18 cellular contexts compared by ENCODE assay signal in the genomic region with DNA sequence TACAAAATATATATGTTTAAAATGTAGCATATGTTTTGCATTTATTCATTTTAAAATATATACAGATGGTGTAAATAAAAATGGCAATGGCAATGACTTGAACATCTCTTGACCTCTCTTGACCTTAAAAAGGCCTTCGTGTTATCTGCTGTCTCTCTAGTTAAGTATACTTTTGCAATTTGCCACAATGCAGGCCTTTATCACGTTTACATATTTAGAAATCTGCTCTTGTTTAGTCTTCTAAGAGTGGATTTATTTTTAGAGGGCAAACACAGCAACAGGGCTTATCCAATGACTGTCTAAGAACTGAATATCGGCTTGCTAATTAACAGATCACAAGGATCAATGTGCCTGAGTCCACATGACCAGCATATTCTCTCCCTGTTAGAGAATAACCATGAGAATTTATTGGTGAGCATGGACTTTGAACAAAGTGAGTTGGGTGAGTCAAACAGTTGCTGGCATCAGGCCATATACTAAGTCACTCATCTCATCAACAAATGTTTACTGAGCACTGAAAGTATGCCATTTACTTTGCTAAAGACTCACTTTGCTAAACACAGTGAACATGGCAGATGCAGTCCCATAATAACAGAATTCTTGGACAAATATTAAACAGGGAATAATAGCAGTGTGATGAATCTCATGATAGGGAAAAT. TPM values are rescaled to one million over a fixed set of nuclear protein-coding genes. Genes with fewer than 3 reads are reported as not detected.
DNase-seq lines count a peak whose midpoint lies in the region; ATAC-seq and TF ChIP-seq lines count a peak whose summit lies in the region.
"Had no signal": no experiment of that assay in that cellular context is flagged by ENCODE, and none has a peak within 500 bp of the region (broad histone marks: within the 10 kb centered on the region; RNA-seq: fewer than 3 reads in every experiment).

No MANE protein-coding gene starts in this region.

- H3K23ac ChIP-seq in H9 (ENCODE audit: insufficient read length, low read depth, low read length), result no peak overlapping the region

- H3K36me3 ChIP-seq in MG63 (no peaks in the 10 kb centered on the region), colonic mucosa (no peaks in the 10 kb centered on the region)

- H2BK12ac ChIP-seq in H9 (ENCODE audit: insufficient read length, low read depth, low read length), result no peak overlapping the region

- no peak overlapping the region for H4K5ac ChIP-seq in H9 (ENCODE audit: insufficient read length, low read depth, low read length)

- H3K4me1 ChIP-seq in colonic mucosa (no peaks in the 10 kb centered on the region), H9 (ENCODE audit: insufficient read depth, low read length) (no peaks in the 10 kb centered on the region)

- H3K27me3 ChIP-seq in MG63 (no peaks in the 10 kb centered on the region), colonic mucosa (no peaks in the 10 kb centered on the region), H9 (ENCODE audit: insufficient read depth, low read length) (no peaks in the 10 kb centered on the region)

- no peak for TF ChIP-seq CTCF in colonic mucosa (IDR thresholded peaks at IDR 0.05)
- no peak for TF ChIP-seq CTCF in H9 (conservative IDR thresholded peaks at IDR 0.05)

- ATAC-seq in left lobe of liver (peak; percentile 91), GM21515 (IDR thresholded peaks at IDR 0.05; ENCODE audit: unreplicated experiment) (no peak), HG03432 (IDR thresholded peaks at IDR 0.05; ENCODE audit: unreplicated experiment) (no peak)
- ATAC-seq: activated naive CD8-positive, alpha-beta T cell treated with anti-CD3 and anti-CD28 coated beads, Interleukin-2, amount 50 U/mL, for 24 hours; activated T-cell treated with anti-CD3 and anti-CD28 coated beads, Interleukin-2, amount 50 U/mL, for 72 hours had no signal

- H3K56ac ChIP-seq in H9 (ENCODE audit: insufficient read length, low read depth, low read length), result no peak overlapping the region

- no peak overlapping the region for H3K4me2 ChIP-seq in H9 (ENCODE audit: insufficient read depth, insufficient read length, low read length)
- H3K4me2 ChIP-seq: SK-N-SH had no signal

- no peaks in the 10 kb centered on the region for H3K9me3 Mint-ChIP-seq in H9
- H3K9me3 Mint-ChIP-seq: activated naive CD8-positive, alpha-beta T cell treated with anti-CD3 and anti-CD28 coated beads, Interleukin-2, amount 50 U/mL, for 24 hours; activated T-cell treated with anti-CD3 and anti-CD28 coated beads, Interleukin-2, amount 50 U/mL, for 72 hours; nephron progenitor cell had no signal

- H3K9ac ChIP-seq in colonic mucosa (ENCODE audit: low read depth in 2 of 2, low read length in 2 of 2), result no peak overlapping the region
- H3K9ac ChIP-seq in H9 (ENCODE audit: extremely low read depth, insufficient read length, low read length), result no peak overlapping the region
- H3K9ac ChIP-seq: SK-N-SH had no signal

- H3K4me1 Mint-ChIP-seq in H9, result no peaks in the 10 kb centered on the region
- H3K4me1 Mint-ChIP-seq: activated naive CD8-positive, alpha-beta T cell treated with anti-CD3 and anti-CD28 coated beads, Interleukin-2, amount 50 U/mL, for 24 hours; nephron progenitor cell had no signal

- no peaks in the 10 kb centered on the region for H3K36me3 Mint-ChIP-seq in H9 (ENCODE audit: insufficient read depth in 1 of 3, low read depth in 3 of 3)

- no peak overlapping the region for H3K4me3 ChIP-seq in MG63
- no peak overlapping the region for H3K4me3 ChIP-seq in colonic mucosa
- H3K4me3 ChIP-seq: lung had no signal

- H2AK5ac ChIP-seq in H9 (ENCODE audit: insufficient read length, low read length), result no peak overlapping the region

- H2BK20ac ChIP-seq in H9 (ENCODE audit: low read depth, low read length, poor library complexity, severe bottlenecking), result no peak overlapping the region

- H3K14ac ChIP-seq in H9 (ENCODE audit: insufficient read depth, low read length), result no peak overlapping the region

- H3K18ac ChIP-seq in H9 (ENCODE audit: insufficient read length, low read depth, low read length), result no peak overlapping the region

- H3K9me3 ChIP-seq in MG63 (no peaks in the 10 kb centered on the region), colonic mucosa (no peaks in the 10 kb centered on the region), H9 (ENCODE audit: control insufficient read depth, low read depth, low read length) (no peaks in the 10 kb centered on the region)
- H3K9me3 ChIP-seq: SK-N-SH had no signal

- no peak overlapping the region for H4K8ac ChIP-seq in H9 (replicated peaks; ENCODE audit: insufficient read length, low read depth, low read length)

- no peak overlapping the region for H3K4ac ChIP-seq in H9 (ENCODE audit: low read depth, low read length)

- intact Hi-C loops in colonic mucosa (cut with DNase I), result no loop called here

- no peak overlapping the region for H4K91ac ChIP-seq in H9 (ENCODE audit: insufficient read length, low read depth, low read length)

- H2BK5ac ChIP-seq in H9 (ENCODE audit: insufficient read length, low read length), result no peak overlapping the region

- no peaks in the 10 kb centered on the region for H3K23me2 ChIP-seq in H9 (ENCODE audit: insufficient read length, low read depth, low read length, poor library complexity, severe bottlenecking)

- no peak overlapping the region for H2BK15ac ChIP-seq in H9 (ENCODE audit: low read depth, low read length)

- H3K27ac Mint-ChIP-seq in H9, result no peak overlapping the region
- H3K27ac Mint-ChIP-seq: activated naive CD8-positive, alpha-beta T cell treated with anti-CD3 and anti-CD28 coated beads, Interleukin-2, amount 50 U/mL, for 24 hours; activated T-cell treated with anti-CD3 and anti-CD28 coated beads, Interleukin-2, amount 50 U/mL, for 72 hours; nephron progenitor cell had no signal

- DNase-seq in Ammon's horn (ENCODE audit: low spot score) (peak; percentile 3), MG63 (peak; percentile 49), colonic mucosa (peak; percentile 64), left lobe of liver (ENCODE audit: low spot score) (peak; percentile 46), cerebellar cortex (ENCODE audit: low spot score) (no peak), H9 (no peak)
- DNase-seq: activated CD4-positive, alpha-beta T cell treated with anti-CD3 and anti-CD28 coated beads, Interleukin-2, amount 50 U/mL, for 4 hours; activated naive CD8-positive, alpha-beta T cell treated with anti-CD3 and anti-CD28 coated beads, Interleukin-2, amount 50 U/mL, for 24 hours; activated T-cell treated with anti-CD3 and anti-CD28 coated beads, Interleukin-2, amount 50 U/mL, for 72 hours; DMS 273 treated with DMSO at 0.1 percent for 48 hours; MV-4-11; nephron progenitor cell; SK-N-SH; stimulated activated CD4-positive, alpha-beta T cell treated with anti-CD3 and anti-CD28 coated beads, Interleukin-2, amount 100 ng/mL, for 48 hours; stimulated activated CD8-positive, alpha-beta memory T cell treated with anti-CD3 and anti-CD28 coated beads, Interleukin-4, amount 100 ng/mL, for 48 hours had no signal

- H3T11ph ChIP-seq in H9 (ENCODE audit: low read length), result no peak overlapping the region

- no CpG with 5 or more reads among the region's 3 CpGs for WGBS in H9 (ENCODE audit: extremely low coverage, insufficient read length, low lambda C conversion rate)

- H3K27me3 Mint-ChIP-seq in H9 (ENCODE audit: low read depth), result no peaks in the 10 kb centered on the region
- H3K27me3 Mint-ChIP-seq: activated naive CD8-positive, alpha-beta T cell treated with anti-CD3 and anti-CD28 coated beads, Interleukin-2, amount 50 U/mL, for 24 hours had no signal

- no peaks in the 10 kb centered on the region for H3K79me1 ChIP-seq in H9 (ENCODE audit: insufficient read depth, low read depth, low read length, poor library complexity, severe bottlenecking)

- H3K27ac ChIP-seq in colonic mucosa (no peak overlapping the region), H9 (ENCODE audit: insufficient read length, low read depth, low read length) (no peak overlapping the region)

- no peak overlapping the region for H2AFZ ChIP-seq in H9 (ENCODE audit: low read length)

- H3K4me3 Mint-ChIP-seq in H9, result no peak overlapping the region
- H3K4me3 Mint-ChIP-seq: activated naive CD8-positive, alpha-beta T cell treated with anti-CD3 and anti-CD28 coated beads, Interleukin-2, amount 50 U/mL, for 24 hours; activated T-cell treated with anti-CD3 and anti-CD28 coated beads, Interleukin-2, amount 50 U/mL, for 72 hours; nephron progenitor cell had no signal

- H3K79me2 ChIP-seq in H9 (ENCODE audit: insufficient read depth, low read length), result no peaks in the 10 kb centered on the region

- no peaks in the 10 kb centered on the region for H4K20me1 ChIP-seq in H9 (ENCODE audit: control insufficient read depth, insufficient read depth, insufficient read length)

- H2BK120ac ChIP-seq in H9 (ENCODE audit: low read depth, low read length, poor library complexity, severe bottlenecking), result no peak overlapping the region

RNA-seq across cellular contexts. Expression of gene MDFIC2, which starts 48.2 kb away (rescaled TPM):
- total RNA-seq in MG63 (2014; rRNA removed; shearing (Covaris generic); ENCODE audit: low replicate concordance), result 1.3 TPM in 1 of 2 replicates, not detected in the other
- not detected for total RNA-seq in colonic mucosa
- total RNA-seq in left lobe of liver, result not detected
- total RNA-seq in H9 (2021), result not detected in 2 replicates
- total RNA-seq: activated T-cell treated with anti-CD3 and anti-CD28 coated beads, Interleukin-2, amount 50 U/mL, for 72 hours; lung had no signal

Comparison
In these comparisons a context has a peak if more than half of its experiments do, and no peak if none do; other contexts are left out.
1. DNase-seq: peak in Ammon's horn (single experiment), MG63 (single experiment), colonic mucosa (single experiment) and left lobe of liver (single experiment); none in cerebellar cortex (single experiment) and H9 (single experiment).